In genomic region chr18:9366126-9366714, GRCh38 we compare ENCODE assay signal across 10 cellular contexts.
DNase-seq lines count a peak whose midpoint lies in the region; TF ChIP-seq lines count a peak whose summit lies in the region.
"Had no signal": no experiment of that assay in that cellular context is flagged by ENCODE, and none has a peak within 500 bp of the region (broad histone marks: within the 10 kb centered on the region; RNA-seq: fewer than 3 reads in every experiment).

No MANE protein-coding gene starts in this region.

- no peak overlapping the region for H3K27ac Mint-ChIP-seq in nephron progenitor cell

- H3K4me3 ChIP-seq in AG09309 (ENCODE audit: control insufficient read depth, low read depth, low read length), result no peak overlapping the region
- H3K4me3 ChIP-seq: PC-9 had no signal

- DNase-seq in AG09309 (ENCODE audit: low read depth) (peak; percentile 16), NCI-H748 (lab: John Stamatoyannopoulos, UW; ENCODE audit: unreplicated experiment) (peak; percentile 70), fibroblast of gingiva (ENCODE audit: low read depth) (peak; percentile 42), nephron progenitor cell (peak; percentile 5), NCI-H2196 treated with DMSO at 0.1 percent for 48 hours (lab: John Stamatoyannopoulos, UW; ENCODE audit: unreplicated experiment) (no peak), OCI-M2 (lab: John Stamatoyannopoulos, UW; ENCODE audit: unreplicated experiment) (no peak)
- DNase-seq in NK-92 treated with Interleukin-12 subunit alpha and Interleukin-12 subunit beta, amount 100 ng/mL, for 24 hours (lab: John Stamatoyannopoulos, UW), result no peak
- no peak for DNase-seq in activated T-cell treated with anti-CD3 and anti-CD28 coated beads, Interleukin-2, amount 50 U/mL, for 48 hours
- DNase-seq: stimulated activated CD4-positive, alpha-beta T cell treated with anti-CD3 and anti-CD28 coated beads, Interleukin-4, amount 100 ng/mL, for 24 hours had no signal

- H3K4me1 Mint-ChIP-seq in nephron progenitor cell, result no peaks in the 10 kb centered on the region

- peaks cover 20% of the 10 kb centered on the region for H3K9me3 Mint-ChIP-seq in nephron progenitor cell

- H3K4me3 Mint-ChIP-seq in nephron progenitor cell, result no peak overlapping the region

- TF ChIP-seq CTCF in AG09309 (IDR thresholded peaks at IDR 0.05; ENCODE audit: control insufficient read depth, insufficient read depth, low read depth, low read length, missing control alignments) (peak; percentile 57), nephron progenitor cell (IDR thresholded peaks at IDR 0.05) (peak; percentile 12)

- peaks cover 58% of the 10 kb centered on the region for H3K36me3 Mint-ChIP-seq in nephron progenitor cell (ENCODE audit: low read depth)

- peaks cover 3% of the 10 kb centered on the region for H3K27me3 Mint-ChIP-seq in nephron progenitor cell (ENCODE audit: low read depth, poor library complexity)

Comparison
In these comparisons a context has a peak if more than half of its experiments do, and no peak if none do; other contexts are left out.
1. DNase-seq: peak in AG09309 (single experiment), NCI-H748 (single experiment), fibroblast of gingiva (single experiment) and nephron progenitor cell (single experiment); none in NCI-H2196 treated with DMSO at 0.1 percent for 48 hours (single experiment), OCI-M2 (single experiment), NK-92 treated with Interleukin-12 subunit alpha and Interleukin-12 subunit beta, amount 100 ng/mL, for 24 hours (single experiment) and activated T-cell treated with anti-CD3 and anti-CD28 coated beads, Interleukin-2, amount 50 U/mL, for 48 hours (0 of 2).